7 cellular contexts compared by ENCODE assay signal in the genomic region with DNA sequence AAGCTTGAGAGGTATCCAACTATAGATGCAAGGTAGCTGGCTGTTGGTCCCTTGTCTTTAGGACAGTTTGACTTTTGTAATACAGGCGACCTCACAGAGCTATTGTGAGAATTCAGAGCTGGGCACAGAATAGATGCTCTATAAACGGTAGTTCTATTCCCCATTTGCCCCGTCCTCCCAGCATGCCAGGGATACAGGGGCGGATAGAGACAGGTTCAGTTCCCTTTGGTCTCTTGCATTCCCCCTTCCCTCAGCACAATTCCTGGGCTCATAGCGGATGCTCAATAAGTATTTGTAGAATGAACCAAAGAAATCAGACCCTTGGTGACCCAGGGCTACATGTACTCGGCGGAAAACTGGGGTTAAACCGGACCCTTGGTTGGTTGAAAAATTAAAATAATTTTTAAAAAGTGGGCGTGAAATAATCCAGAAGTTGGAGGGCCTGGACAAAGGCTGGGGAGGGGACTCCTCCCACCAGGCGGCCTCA. TPM values are rescaled to one million over a fixed set of nuclear protein-coding genes. Genes with fewer than 3 reads are reported as not detected.
DNase-seq lines count a peak whose midpoint lies in the region; ATAC-seq and TF ChIP-seq lines count a peak whose summit lies in the region.

No MANE protein-coding gene starts in this region.

- peak overlapping the region; percentile 68 for H3K4me3 Mint-ChIP-seq in glutamatergic neuron (ENCODE audit: unreplicated experiment)

- H3K27me3 Mint-ChIP-seq in glutamatergic neuron (ENCODE audit: unreplicated experiment): peaks cover 4% of the 10 kb centered on the region

- H2AFZ ChIP-seq in smooth muscle cell (ENCODE audit: low read depth): peak overlapping the region; percentile 71

- no peaks in the 10 kb centered on the region for H3F3A ChIP-seq in smooth muscle cell (ENCODE audit: low read depth)

- H3K36me3 ChIP-seq in smooth muscle cell (ENCODE audit: low read depth): no peaks in the 10 kb centered on the region

- H3K27me3 ChIP-seq in smooth muscle cell (ENCODE audit: low read depth): no peaks in the 10 kb centered on the region

- DNase-seq in HFF-Myc (ENCODE audit: extremely low read depth, low read depth) (no peak), glutamatergic neuron (no peak), smooth muscle cell (lab: John Stamatoyannopoulos, UW; ENCODE audit: unreplicated experiment) (no peak), midbrain (lab: John Stamatoyannopoulos, UW) (no peak)

- no peak overlapping the region for H3K27ac Mint-ChIP-seq in glutamatergic neuron (ENCODE audit: unreplicated experiment)

- H3K9me3 ChIP-seq in smooth muscle cell (replicated peaks; ENCODE audit: low read depth): no peaks in the 10 kb centered on the region

- H3K4me1 Mint-ChIP-seq in glutamatergic neuron (ENCODE audit: low read depth, unreplicated experiment): peaks cover 31% of the 10 kb centered on the region

- 45% methylated on average over 10 of the region's 10 CpGs for WGBS in smooth muscle cell (ENCODE audit: low lambda C conversion rate)

- TF ChIP-seq CTCF in HFF-Myc (IDR thresholded peaks at IDR 0.05; ENCODE audit: low read depth, low read length, missing control alignments): no peak
- TF ChIP-seq CTCF in WI38 (IDR thresholded peaks at IDR 0.05; ENCODE audit: low read depth, low read length): no peak
- TF ChIP-seq CTCF in glutamatergic neuron (IDR thresholded peaks at IDR 0.05; ENCODE audit: partially characterized antibody, unreplicated experiment): no peak
- no peak for TF ChIP-seq CTCF in smooth muscle cell (IDR thresholded peaks at IDR 0.05; ENCODE audit: borderline replicate concordance, insufficient read depth, poor library complexity, severe bottlenecking)

- H3K36me3 Mint-ChIP-seq in glutamatergic neuron (ENCODE audit: unreplicated experiment): no peaks in the 10 kb centered on the region

- peak overlapping the region; percentile 80 for H3K4me3 ChIP-seq in HFF-Myc (replicated peaks; ENCODE audit: low read depth, low read length)
- H3K4me3 ChIP-seq in WI38 (ENCODE audit: low read depth, low read length): peak overlapping the region; percentile 52
- peak overlapping the region; percentile 41 for H3K4me3 ChIP-seq in smooth muscle cell

- H3K4me1 ChIP-seq in smooth muscle cell (ENCODE audit: low read depth): peaks cover 35% of the 10 kb centered on the region

- H3K9ac ChIP-seq in smooth muscle cell (ENCODE audit: low read depth): no peak overlapping the region

- peaks cover 43% of the 10 kb centered on the region for H3K79me2 ChIP-seq in smooth muscle cell (ENCODE audit: low read depth)

- H3K4me2 ChIP-seq in smooth muscle cell: peak overlapping the region; percentile 83

- ATAC-seq in HG03039 (IDR thresholded peaks at IDR 0.05; ENCODE audit: unreplicated experiment) (no peak), HG03159 (IDR thresholded peaks at IDR 0.05; ENCODE audit: unreplicated experiment) (no peak)

- H4K20me1 ChIP-seq in smooth muscle cell (ENCODE audit: low read depth): peaks cover 33% of the 10 kb centered on the region

- no peak overlapping the region for H3K27ac ChIP-seq in smooth muscle cell (ENCODE audit: low read depth)

- H3K9me3 Mint-ChIP-seq in glutamatergic neuron (ENCODE audit: unreplicated experiment): peaks cover 11% of the 10 kb centered on the region

RNA-seq across cellular contexts. Expression of a gene that starts 0.7 kb away (rescaled TPM):
- total RNA-seq in glutamatergic neuron (ENCODE audit: unreplicated experiment): 68.7 TPM
- total RNA-seq in smooth muscle cell: 28.6 and 28.9 TPM in 2 replicates
- 17.0 and 23.6 TPM in 2 replicates for polyA plus RNA-seq in smooth muscle cell
